In genomic region chrX:48918644-48919340, GRCh38 we compare ENCODE assay signal across 8 cellular contexts. TPM values are rescaled to one million over a fixed set of nuclear protein-coding genes. Genes with fewer than 3 reads are reported as not detected.
DNase-seq lines count a peak whose midpoint lies in the region; ATAC-seq, FAIRE-seq and TF ChIP-seq lines count a peak whose summit lies in the region.

PIM2 (minus strand) TSS chrX:48919024; CDS start chrX:48918834, 190 bp downstream.

- no peak within 1 kb of the TSS for H3K27ac ChIP-seq in astrocyte (ENCODE audit: low read depth, low read length)

- H3K9me3 ChIP-seq in astrocyte (ENCODE audit: insufficient read depth, low read depth, low read length): no peaks in the 10 kb centered on the region

- peak within 1 kb of the TSS; percentile 65 for H3K9ac ChIP-seq in astrocyte (ENCODE audit: low read length)

- H2AFZ ChIP-seq in astrocyte (ENCODE audit: low read depth, low read length): no peak within 1 kb of the TSS

- ATAC-seq in GM18511 (IDR thresholded peaks at IDR 0.05; ENCODE audit: unreplicated experiment) (peak; percentile 79), HG03039 (IDR thresholded peaks at IDR 0.05; ENCODE audit: unreplicated experiment) (peak; percentile 78)

- H3K9me3 Mint-ChIP-seq in astrocyte (ENCODE audit: unreplicated experiment): no peaks in the 10 kb centered on the region

- no peaks in the 10 kb centered on the region for H3K36me3 ChIP-seq in astrocyte (ENCODE audit: insufficient read depth, low read length)

- peaks cover 13% of the 10 kb centered on the region for H4K20me1 ChIP-seq in astrocyte (ENCODE audit: insufficient read depth, low read length)

- FAIRE-seq in astrocyte (lab: Jason Lieb, UNC): no peak

- peaks cover 21% of the 10 kb centered on the region for H3K4me1 ChIP-seq in astrocyte (ENCODE audit: insufficient read depth, low read length)

- no peaks in the 10 kb centered on the region for H3K27me3 Mint-ChIP-seq in astrocyte (ENCODE audit: low read depth, unreplicated experiment)

- H3K4me3 Mint-ChIP-seq in astrocyte (ENCODE audit: unreplicated experiment): peak within 1 kb of the TSS; percentile 89

- peaks cover 3% of the 10 kb centered on the region for H3K36me3 Mint-ChIP-seq in astrocyte (ENCODE audit: low read depth, unreplicated experiment)

- H3K27ac Mint-ChIP-seq in astrocyte (ENCODE audit: unreplicated experiment): peak within 1 kb of the TSS; percentile 87

- H3K79me2 ChIP-seq in astrocyte (ENCODE audit: insufficient read depth, low read length): no peaks in the 10 kb centered on the region

- TF ChIP-seq CTCF in astrocyte (IDR thresholded peaks at IDR 0.05; ENCODE audit: insufficient read depth, low read depth, low read length): no peak
- TF ChIP-seq CTCF in retinal pigment epithelial cell (conservative IDR thresholded peaks at IDR 0.05; ENCODE audit: low read depth, low read length): no peak

- peaks cover 6% of the 10 kb centered on the region for H3K4me1 Mint-ChIP-seq in astrocyte (ENCODE audit: low read depth, unreplicated experiment)

- peak within 1 kb of the TSS; percentile 87 for H3K4me2 ChIP-seq in astrocyte (ENCODE audit: low read length)

- no peaks in the 10 kb centered on the region for H3K27me3 ChIP-seq in astrocyte (ENCODE audit: insufficient read depth, low read length)

- DNase-seq in NCI-H2081 (lab: John Stamatoyannopoulos, UW) (peak; percentile 96), T-helper 22 cell (ENCODE audit: low read depth) (peak; percentile 88), astrocyte (ENCODE audit: low read depth) (peak; percentile 80), hippocampal formation (lab: John Stamatoyannopoulos, UW) (peak; percentile 66), retinal pigment epithelial cell (ENCODE audit: low read depth) (peak; percentile 81), dedifferentiated amniotic fluid mesenchymal stem cell (ENCODE audit: extremely low spot score) (no peak)

- H3K4me3 ChIP-seq in astrocyte (ENCODE audit: insufficient read depth, low read depth, low read length) (peak within 1 kb of the TSS; percentile 55), retinal pigment epithelial cell (ENCODE audit: low read length) (peak within 1 kb of the TSS; percentile 61)

RNA-seq across cellular contexts. Expression of gene PIM2, which starts in this region (rescaled TPM):
- 12.5 and 13.4 TPM in 2 replicates for total RNA-seq in astrocyte
